In the genomic region with DNA sequence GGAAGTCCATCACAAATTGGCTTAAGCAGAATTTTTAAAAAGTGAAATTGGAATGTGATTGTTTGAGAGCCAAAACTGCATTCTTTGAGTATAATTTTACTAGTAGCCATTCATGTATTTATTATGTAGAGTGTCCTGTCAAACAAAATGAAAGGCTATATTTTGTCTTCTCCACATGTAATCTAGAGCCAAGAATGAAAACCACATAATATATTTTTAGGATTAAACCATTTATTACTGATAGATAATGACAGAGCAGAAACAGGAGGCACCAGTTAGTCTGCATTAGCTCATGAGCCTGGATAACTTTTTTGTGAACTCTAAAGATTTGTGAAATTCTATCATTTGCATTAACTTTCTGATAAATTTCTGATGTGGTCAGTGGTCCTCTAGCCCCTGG, we compare ENCODE assay signal across 16 cellular contexts.
DNase-seq lines count a peak whose midpoint lies in the region; ATAC-seq and TF ChIP-seq lines count a peak whose summit lies in the region.
"Had no signal": no experiment of that assay in that cellular context is flagged by ENCODE, and none has a peak within 500 bp of the region (broad histone marks: within the 10 kb centered on the region; RNA-seq: fewer than 3 reads in every experiment).

No MANE protein-coding gene starts in this region.

- intact Hi-C loops in psoas muscle (cut with DNase I) = no loop called here
- intact Hi-C loops in activated T-helper 2 cell treated with anti-CD3 and anti-CD28 coated beads, Interferon-gamma antibody, Interleukin-2, Interleukin-4, amounts not matched to agents 10 μg/mL and 5 μg/mL and 100 μg/mL, durations not matched to agents 14 hours and 24 hours and 36 hours (cut with micrococcal nuclease) = no loop called here

- no peaks in the 10 kb centered on the region for H3K9me3 ChIP-seq in SK-N-SH
- no peaks in the 10 kb centered on the region for H3K9me3 ChIP-seq in psoas muscle
- no peaks in the 10 kb centered on the region for H3K9me3 ChIP-seq in Karpas-422 (ENCODE audit: low read length)
- H3K9me3 ChIP-seq: A549 had no signal

- no peaks in the 10 kb centered on the region for H3K27me3 ChIP-seq in SK-N-SH (ENCODE audit: insufficient read depth)
- H3K27me3 ChIP-seq in psoas muscle (ENCODE audit: insufficient read depth in 3 of 3, low read length in 2 of 3) = no peaks in the 10 kb centered on the region
- H3K27me3 ChIP-seq in Karpas-422 (ENCODE audit: low read length) = no peaks in the 10 kb centered on the region

- H3K9me2 ChIP-seq in SK-N-SH (no peaks in the 10 kb centered on the region), Karpas-422 (replicated peaks; ENCODE audit: insufficient read depth, low read length) (no peaks in the 10 kb centered on the region)

- H4K20me1 ChIP-seq in SK-N-SH (ENCODE audit: insufficient read depth) = no peaks in the 10 kb centered on the region
- no peaks in the 10 kb centered on the region for H4K20me1 ChIP-seq in Karpas-422 (ENCODE audit: insufficient read depth, low read depth, low read length)

- H3K4me1 Mint-ChIP-seq in activated T-helper 2 cell treated with anti-CD3 and anti-CD28 coated beads, Interferon-gamma antibody, Interleukin-2, Interleukin-4, amounts not matched to agents 10 μg/mL and 5 μg/mL and 100 μg/mL, durations not matched to agents 14 hours and 24 hours and 36 hours (ENCODE audit: low read depth) = peaks cover 6% of the 10 kb centered on the region
- no peaks in the 10 kb centered on the region for H3K4me1 Mint-ChIP-seq in T-cell

- H3K4me3 Mint-ChIP-seq in activated T-helper 2 cell treated with anti-CD3 and anti-CD28 coated beads, Interferon-gamma antibody, Interleukin-2, Interleukin-4, amounts not matched to agents 10 μg/mL and 5 μg/mL and 100 μg/mL, durations not matched to agents 14 hours and 24 hours and 36 hours (ENCODE audit: low read depth) = no peak overlapping the region
- H3K4me3 Mint-ChIP-seq in T-cell = no peak overlapping the region
- H3K4me3 Mint-ChIP-seq: CD4-positive, alpha-beta T cell; H9 had no signal

- H3K27ac ChIP-seq in SK-N-SH (ENCODE audit: low read depth in 2 of 2, low read length in 1 of 2) (peak overlapping the region in 1 of 2 experiments; percentile 40; a peak in 2 of 4 replicates), psoas muscle (peak overlapping the region; percentile 46), Karpas-422 (ENCODE audit: low read length) (no peak overlapping the region)
- H3K27ac ChIP-seq: A549, C4-2B had no signal

- peak overlapping the region; percentile 3; the same call in 1 of the 2 replicates for H3K4me2 ChIP-seq in SK-N-SH
- no peak overlapping the region for H3K4me2 ChIP-seq in Karpas-422 (ENCODE audit: low read depth, low read length, poor library complexity, severe bottlenecking)
- H3K4me2 ChIP-seq: A549 had no signal

- H3K36me3 ChIP-seq in SK-N-SH (replicated peaks in 1 of 2; ENCODE audit: control insufficient read depth in 1 of 2, insufficient read depth in 2 of 2, low read length in 1 of 2) = no peaks in the 10 kb centered on the region
- H3K36me3 ChIP-seq in psoas muscle (ENCODE audit: insufficient read depth in 1 of 2, low read depth in 1 of 2) = no peaks in the 10 kb centered on the region
- H3K36me3 ChIP-seq in Karpas-422 (ENCODE audit: insufficient read depth, low read length) = no peaks in the 10 kb centered on the region

- TF ChIP-seq CTCF in SK-N-SH (IDR thresholded peaks at IDR 0.05) (no peak), fibroblast of the aortic adventitia (IDR thresholded peaks at IDR 0.05; ENCODE audit: insufficient read depth, low read length) (no peak), psoas muscle (IDR thresholded peaks at IDR 0.05) (no peak)

- POLR2A ChIA-PET in SK-N-SH (lab: Yijun Ruan, JAX) (no interaction called here), T-cell (lab: Charles Lee) (no interaction called here)

- H3K27me3 Mint-ChIP-seq in activated T-helper 2 cell treated with anti-CD3 and anti-CD28 coated beads, Interferon-gamma antibody, Interleukin-2, Interleukin-4, amounts not matched to agents 10 μg/mL and 5 μg/mL and 100 μg/mL, durations not matched to agents 14 hours and 24 hours and 36 hours (ENCODE audit: low read depth) = no peaks in the 10 kb centered on the region
- H3K27me3 Mint-ChIP-seq in T-cell = no peaks in the 10 kb centered on the region
- H3K27me3 Mint-ChIP-seq: CD4-positive, alpha-beta T cell had no signal

- no peaks in the 10 kb centered on the region for H3K9me3 Mint-ChIP-seq in activated T-helper 2 cell treated with anti-CD3 and anti-CD28 coated beads, Interferon-gamma antibody, Interleukin-2, Interleukin-4, amounts not matched to agents 10 μg/mL and 5 μg/mL and 100 μg/mL, durations not matched to agents 14 hours and 24 hours and 36 hours
- no peaks in the 10 kb centered on the region for H3K9me3 Mint-ChIP-seq in T-cell
- H3K9me3 Mint-ChIP-seq: CD4-positive, alpha-beta T cell; H9 had no signal

- TF ChIP-seq EP300 in SK-N-SH (IDR thresholded peaks at IDR 0.05; ENCODE audit: borderline replicate concordance in 1 of 2, low read depth in 1 of 2, low read length in 1 of 2) = peak; percentile 39 to 85; a peak in 3 of 4 replicates

- H3K27ac Mint-ChIP-seq in activated T-helper 2 cell treated with anti-CD3 and anti-CD28 coated beads, Interferon-gamma antibody, Interleukin-2, Interleukin-4, amounts not matched to agents 10 μg/mL and 5 μg/mL and 100 μg/mL, durations not matched to agents 14 hours and 24 hours and 36 hours = no peak overlapping the region
- H3K27ac Mint-ChIP-seq in T-cell = no peak overlapping the region
- H3K27ac Mint-ChIP-seq: CD4-positive, alpha-beta T cell; H9 had no signal

- H3K4me1 ChIP-seq in SK-N-SH (ENCODE audit: control insufficient read depth in 1 of 2, insufficient read depth in 2 of 2, low read depth in 1 of 2, low read length in 1 of 2) (no peaks in the 10 kb centered on the region), psoas muscle (peaks cover 12% of the 10 kb centered on the region), Karpas-422 (ENCODE audit: low read length) (peaks cover 14% of the 10 kb centered on the region)
- H3K4me1 ChIP-seq: A549 had no signal

- DNase-seq in SK-N-SH (no peak), fibroblast of the aortic adventitia (ENCODE audit: low read depth) (peak; percentile 42), psoas muscle (no peak), Karpas-422 (no peak), T-cell (no peak)
- no peak for DNase-seq in activated T-helper 2 cell treated with anti-CD3 and anti-CD28 coated beads, Interferon-gamma antibody, Interleukin-2, Interleukin-4, amounts not matched to agents 10 μg/mL and 5 μg/mL and 100 μg/mL, durations not matched to agents 14 hours and 24 hours and 36 hours (ENCODE audit: low spot score)
- DNase-seq: AML-193; CD4-positive, alpha-beta T cell; DMS153; DMS79; GF-D8; H9 had no signal

- H3F3A ChIP-seq in SK-N-SH (replicated peaks; ENCODE audit: insufficient read depth) = no peaks in the 10 kb centered on the region

- CTCF ChIA-PET in SK-N-SH (lab: Yijun Ruan, JAX) (interaction anchor here (0.7 kb wide), 3 partner anchors 141 to 270 kb away, joined by 3 to 4 read pairs (median 3); no protein-coding TSS in a partner anchor), T-cell (lab: Charles Lee) (no interaction called here)

- no peak for ATAC-seq in psoas muscle
- no peak for ATAC-seq in T-cell (replicated peaks in 1 of 4)
- ATAC-seq: A549, GM12878, HepG2 had no signal

- H3K36me3 Mint-ChIP-seq in activated T-helper 2 cell treated with anti-CD3 and anti-CD28 coated beads, Interferon-gamma antibody, Interleukin-2, Interleukin-4, amounts not matched to agents 10 μg/mL and 5 μg/mL and 100 μg/mL, durations not matched to agents 14 hours and 24 hours and 36 hours (ENCODE audit: low read depth) = peaks cover 5% of the 10 kb centered on the region
- H3K36me3 Mint-ChIP-seq in T-cell = no peaks in the 10 kb centered on the region

- no peak for TF ChIP-seq RAD21 in SK-N-SH (IDR thresholded peaks at IDR 0.05; ENCODE audit: low read length)

- H3K9ac ChIP-seq in SK-N-SH (no peak overlapping the region), Karpas-422 (ENCODE audit: low read length) (no peak overlapping the region)

- no peak overlapping the region for H3K4me3 ChIP-seq in SK-N-SH (ENCODE audit: low read depth in 2 of 2, low read length in 1 of 2)
- H3K4me3 ChIP-seq in fibroblast of the aortic adventitia (ENCODE audit: low read depth, low read length) = no peak overlapping the region
- no peak overlapping the region for H3K4me3 ChIP-seq in psoas muscle
- no peak overlapping the region for H3K4me3 ChIP-seq in Karpas-422 (ENCODE audit: low read length)
- H3K4me3 ChIP-seq: A549, GM12878 had no signal

- H3K79me2 ChIP-seq in SK-N-SH (ENCODE audit: insufficient read depth) = no peaks in the 10 kb centered on the region
- H3K79me2 ChIP-seq in Karpas-422 (ENCODE audit: low read length) = peaks cover 3% of the 10 kb centered on the region; the same call in 1 of the 2 replicates

- no peak overlapping the region for H2AFZ ChIP-seq in SK-N-SH (ENCODE audit: low read depth)
- H2AFZ ChIP-seq in Karpas-422 (ENCODE audit: low read length) = no peak overlapping the region

TF ChIP-seq in SK-N-SH, 30 proteins besides CTCF, POLR2A, EP300 and RAD21 (continues in another document):
- TF ChIP-seq SIN3A (IDR thresholded peaks at IDR 0.05; ENCODE audit: borderline replicate concordance, low read depth, low read length) = no peak
- no peak for TF ChIP-seq YY1 (IDR thresholded peaks at IDR 0.05; ENCODE audit: low read depth)
- TF ChIP-seq, protein P1, sequence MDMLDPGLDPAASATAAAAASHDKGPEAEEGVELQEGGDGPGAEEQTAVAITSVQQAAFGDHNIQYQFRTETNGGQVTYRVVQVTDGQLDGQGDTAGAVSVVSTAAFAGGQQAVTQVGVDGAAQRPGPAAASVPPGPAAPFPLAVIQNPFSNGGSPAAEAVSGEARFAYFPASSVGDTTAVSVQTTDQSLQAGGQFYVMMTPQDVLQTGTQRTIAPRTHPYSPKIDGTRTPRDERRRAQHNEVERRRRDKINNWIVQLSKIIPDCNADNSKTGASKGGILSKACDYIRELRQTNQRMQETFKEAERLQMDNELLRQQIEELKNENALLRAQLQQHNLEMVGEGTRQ (IDR thresholded peaks at IDR 0.05; ENCODE audit: borderline replicate concordance, low read depth, low read length) = no peak
- no peak for TF ChIP-seq FOXM1 (IDR thresholded peaks at IDR 0.05; ENCODE audit: low read depth)
- TF ChIP-seq NRF1 (IDR thresholded peaks at IDR 0.05; ENCODE audit: low read depth, low read length) = no peak
- TF ChIP-seq SMC3 (IDR thresholded peaks at IDR 0.05; ENCODE audit: low read depth, low read length) = no peak
- TF ChIP-seq RXRA (IDR thresholded peaks at IDR 0.05; ENCODE audit: borderline replicate concordance, low read depth) = peak; percentile 33; the same call in 1 of the 2 replicates
- TF ChIP-seq JUND (IDR thresholded peaks at IDR 0.05) = peak; percentile 46
- no peak for TF ChIP-seq GATA2 (CRISPR knock-in tag; IDR thresholded peaks at IDR 0.05)
